Comparison of ENCODE assay signal across 1 cellular context in genomic region chr2:43880471-43880870, GRCh38.
TF ChIP-seq lines count a peak whose summit lies in the region.

No MANE protein-coding gene starts in this region.

TF ChIP-seq in HepG2, 621 proteins besides CTCF, POLR2A, EP300 and RAD21:
- TF ChIP-seq IRX3 (CRISPR knock-in tag; IDR thresholded peaks at IDR 0.05; ENCODE audit: borderline replicate concordance, low read depth) = no peak
- 0 out of 2 replicates have a peak, but pooled peaks have one; percentile 40 for TF ChIP-seq THAP7 (CRISPR knock-in tag; IDR thresholded peaks at IDR 0.05)
